ENCODE assay signal across 1 cellular context in genomic region chr6:166640342-166641043, GRCh38.
TF ChIP-seq lines count a peak whose summit lies in the region.

No MANE protein-coding gene starts in this region.

TF ChIP-seq in K562, 482 proteins besides CTCF, POLR2A, EP300 and RAD21:
- TF ChIP-seq ZNF79 (CRISPR knock-in tag; IDR thresholded peaks at IDR 0.05; ENCODE audit: low read depth) (no peak), MTA3 (IDR thresholded peaks at IDR 0.05; ENCODE audit: borderline replicate concordance) (no peak), ZNF354B (CRISPR knock-in tag; IDR thresholded peaks at IDR 0.05) (no peak), HMGN3 (IDR thresholded peaks at IDR 0.05; ENCODE audit: borderline replicate concordance, extremely low read depth, insufficient read length, low read depth, low read length) (no peak), STAG1 (CRISPR knock-in tag; IDR thresholded peaks at IDR 0.05; ENCODE audit: borderline replicate concordance) (no peak), ARHGAP35 (IDR thresholded peaks at IDR 0.05; ENCODE audit: partially characterized antibody) (no peak), ZNF584 (CRISPR knock-in tag; IDR thresholded peaks at IDR 0.05; ENCODE audit: low read depth) (no peak), BCL6 (CRISPR knock-in tag; IDR thresholded peaks at IDR 0.05) (no peak), SP1 (CRISPR knock-in tag; IDR thresholded peaks at IDR 0.05) (no peak), ARID3A (IDR thresholded peaks at IDR 0.05; ENCODE audit: borderline replicate concordance, low read depth, low read length) (no peak), ZFP1 (CRISPR knock-in tag; IDR thresholded peaks at IDR 0.05) (no peak), ZNF445 (CRISPR knock-in tag; IDR thresholded peaks at IDR 0.05; ENCODE audit: low read depth) (no peak), RBM25 (IDR thresholded peaks at IDR 0.05; ENCODE audit: low read depth, low read length, severe bottlenecking) (no peak), SRSF1 (IDR thresholded peaks at IDR 0.05; ENCODE audit: low read depth, low read length) (no peak)
